8 cellular contexts compared by ENCODE assay signal in the genomic region with DNA sequence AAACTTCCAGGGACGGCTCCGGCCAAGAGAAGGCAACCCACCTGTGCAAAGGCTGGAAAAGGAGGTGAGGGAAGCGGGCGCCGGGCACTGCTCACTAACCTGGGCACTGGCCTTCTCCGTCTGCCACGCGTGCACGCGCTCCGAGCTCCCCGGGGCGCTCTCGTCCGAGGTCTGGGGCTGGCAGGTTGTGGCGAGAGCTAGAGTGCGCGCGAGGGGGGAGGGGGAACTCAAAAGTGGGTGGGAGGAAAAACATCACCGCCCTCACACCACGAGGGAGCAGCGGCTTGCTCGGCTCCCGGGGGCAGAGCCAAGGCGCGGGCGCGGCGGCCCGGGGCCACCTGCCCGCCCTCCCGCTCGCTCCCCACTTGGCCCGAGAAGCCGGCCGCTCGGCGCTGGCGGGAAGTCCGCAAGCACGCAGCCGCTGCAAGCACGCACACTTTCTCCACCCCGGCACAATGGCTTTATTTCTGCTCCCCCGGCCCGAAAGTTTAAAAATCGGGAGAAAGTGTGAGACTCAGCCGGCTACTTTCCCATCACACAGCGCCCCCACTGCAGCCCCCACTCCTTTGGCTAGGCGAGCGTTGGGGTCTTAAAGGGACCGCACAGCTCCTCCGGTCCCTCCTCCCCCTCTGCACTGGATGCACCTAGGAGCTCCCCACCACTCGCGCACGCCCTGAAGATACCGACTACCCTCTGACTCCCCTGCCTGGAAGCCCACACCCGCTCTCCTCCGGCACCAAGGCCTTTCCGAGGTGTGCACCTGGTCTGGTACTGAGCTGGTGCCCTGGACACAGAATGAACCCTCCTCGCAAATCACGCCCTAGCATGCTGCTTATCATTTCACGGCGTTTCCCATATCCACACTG. TPM values are rescaled to one million over a fixed set of nuclear protein-coding genes. Genes with fewer than 3 reads are reported as not detected.
A peak's percentile ranks its signal among the peaks of the same experiment; 100 is the strongest.
DNase-seq lines count a peak whose midpoint lies in the region; ATAC-seq and TF ChIP-seq lines count a peak whose summit lies in the region.
"Had no signal": no experiment of that assay in that cellular context is flagged by ENCODE, and none has a peak within 500 bp of the region (broad histone marks: within the 10 kb centered on the region; RNA-seq: fewer than 3 reads in every experiment).

A gene with protein sequence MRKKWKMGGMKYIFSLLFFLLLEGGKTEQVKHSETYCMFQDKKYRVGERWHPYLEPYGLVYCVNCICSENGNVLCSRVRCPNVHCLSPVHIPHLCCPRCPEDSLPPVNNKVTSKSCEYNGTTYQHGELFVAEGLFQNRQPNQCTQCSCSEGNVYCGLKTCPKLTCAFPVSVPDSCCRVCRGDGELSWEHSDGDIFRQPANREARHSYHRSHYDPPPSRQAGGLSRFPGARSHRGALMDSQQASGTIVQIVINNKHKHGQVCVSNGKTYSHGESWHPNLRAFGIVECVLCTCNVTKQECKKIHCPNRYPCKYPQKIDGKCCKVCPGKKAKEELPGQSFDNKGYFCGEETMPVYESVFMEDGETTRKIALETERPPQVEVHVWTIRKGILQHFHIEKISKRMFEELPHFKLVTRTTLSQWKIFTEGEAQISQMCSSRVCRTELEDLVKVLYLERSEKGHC (minus strand): TSS at position 173 of the 866 bp plus-strand sequence. CDS start 3,636 bp downstream, outside the sequence.

- no peaks in the 10 kb centered on the region for H3K27me3 ChIP-seq in parathyroid adenoma (ENCODE audit: control insufficient read depth, insufficient read depth, low read length)

- no peaks in the 10 kb centered on the region for H3K9me3 Mint-ChIP-seq in HFFc6

- peak within 1 kb of the TSS; percentile 69 for H2AFZ ChIP-seq in parathyroid adenoma

- H3K4me3 Mint-ChIP-seq in HFFc6: peak within 1 kb of the TSS; percentile 82

- ATAC-seq in GM18517 (IDR thresholded peaks at IDR 0.05; ENCODE audit: unreplicated experiment) (no peak), GM21360 (IDR thresholded peaks at IDR 0.05; ENCODE audit: unreplicated experiment) (no peak), HG02870 (IDR thresholded peaks at IDR 0.05; ENCODE audit: unreplicated experiment) (no peak)

- peaks cover 6% of the 10 kb centered on the region; the same call in 1 of the 2 replicates for H3K4me1 Mint-ChIP-seq in HFFc6 (ENCODE audit: low read depth)

- no peaks in the 10 kb centered on the region for H3K36me3 Mint-ChIP-seq in HFFc6 (ENCODE audit: low read depth)

- H3K79me2 ChIP-seq in parathyroid adenoma: no peaks in the 10 kb centered on the region

- in situ Hi-C loops in SK-MEL-5 (cut with HindIII; ENCODE audit: low pct_unique_long_range_greater_than_20kb, low sequenced_read_pairs): no loop called here

- peak within 1 kb of the TSS; percentile 25 for H3K4me2 ChIP-seq in parathyroid adenoma (ENCODE audit: low read length)

- no peak for TF ChIP-seq CTCF in HFFc6 (IDR thresholded peaks at IDR 0.05)
- no peak for TF ChIP-seq CTCF in parathyroid adenoma (IDR thresholded peaks at IDR 0.05)

- no peak for DNase-seq in HFFc6
- DNase-seq in SK-MEL-5 (ENCODE audit: low read depth, low spot score): peak; percentile 1
- DNase-seq in head of caudate nucleus: peak in 38 of 42 donors; percentile 1 to 60 (median 26)

- no peaks in the 10 kb centered on the region for H3K36me3 ChIP-seq in parathyroid adenoma (ENCODE audit: control insufficient read depth, insufficient read depth, low read length)

- no peak within 1 kb of the TSS for H3K27ac Mint-ChIP-seq in HFFc6

- H3K9ac ChIP-seq in parathyroid adenoma: no peak within 1 kb of the TSS

- H3K4me1 ChIP-seq in parathyroid adenoma: no peaks in the 10 kb centered on the region

- no peaks in the 10 kb centered on the region for H3K27me3 Mint-ChIP-seq in HFFc6 (ENCODE audit: insufficient read depth)

- no peaks in the 10 kb centered on the region for H3K9me3 ChIP-seq in parathyroid adenoma (ENCODE audit: control insufficient read depth, low read length)

- no peak within 1 kb of the TSS for H3K27ac ChIP-seq in parathyroid adenoma

- H3K4me3 ChIP-seq in parathyroid adenoma (ENCODE audit: low read depth, low read length): peak within 1 kb of the TSS; percentile 27

- intact Hi-C loops in head of caudate nucleus (cut with DNase I): no loop called here

RNA-seq across cellular contexts. Expression of the gene that starts here (rescaled TPM):
- total RNA-seq in HFFc6 (2021; fragmentation: NEBNext Ultra II Directional; extraction: Animal tissue kit (Norgen Biotek cat#: 25700)): 1 to 10 TPM in 4 of 6 experiments, under 1 TPM in 2; 0.47 to 3.0 (median 2.3) TPM
- total RNA-seq in SK-MEL-5 (2014; rRNA removed; shearing (Covaris generic)): 0.08 and 0.18 TPM in 2 replicates
- 0.36 and 0.66 TPM in 2 replicates for polyA plus RNA-seq in SK-MEL-5 (2015; cell fraction: cytosol; rRNA removed)
- polyA plus RNA-seq in SK-MEL-5 (2015; cell fraction: nucleus; rRNA removed): 0.18 and 0.20 TPM in 2 replicates
- total RNA-seq: lung microvascular endothelial cell had no signal

Comparison
In these comparisons a context has a peak if more than half of its experiments do, and no peak if none do; other contexts are left out.
1. Peak in DNase-seq in SK-MEL-5; RNA of the gene not detected or under 1 TPM.